ENCODE assay signal across 22 cellular contexts in the genomic region with DNA sequence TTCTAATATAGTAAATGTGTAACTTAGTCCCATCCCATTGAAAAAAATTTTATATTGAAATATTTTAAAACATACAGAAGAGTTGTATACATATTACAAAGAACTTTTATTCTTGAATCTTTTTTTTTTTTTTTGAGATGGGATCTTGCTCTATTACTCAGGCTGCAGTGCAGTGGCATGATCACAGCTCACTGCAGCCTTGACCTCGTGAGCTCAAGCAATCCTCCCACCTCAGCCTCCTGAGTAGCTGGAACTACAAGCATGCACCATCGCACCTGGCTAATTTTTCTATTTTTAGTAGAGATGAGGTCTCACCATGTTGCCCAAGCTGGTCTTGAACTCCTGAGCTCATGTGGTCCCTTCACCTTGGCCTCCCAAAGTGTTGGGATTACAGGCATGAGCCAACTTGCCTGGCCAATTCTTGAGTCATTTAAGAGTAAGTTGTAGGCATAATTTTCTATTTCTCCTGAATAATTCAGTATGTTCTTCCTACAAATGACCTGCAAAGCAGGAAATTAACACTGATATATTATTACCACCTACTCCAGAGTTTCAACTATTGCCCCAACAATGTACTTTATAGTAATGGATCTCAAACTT.
DNase-seq lines count a peak whose midpoint lies in the region; ATAC-seq, FAIRE-seq and TF ChIP-seq lines count a peak whose summit lies in the region.
"Had no signal": no experiment of that assay in that cellular context is flagged by ENCODE, and none has a peak within 500 bp of the region (broad histone marks: within the 10 kb centered on the region; RNA-seq: fewer than 3 reads in every experiment).

No MANE protein-coding gene starts in this region.

- no peak for TF ChIP-seq EP300 in gastroesophageal sphincter (IDR thresholded peaks at IDR 0.05)

- no peak for ATAC-seq in PC-3
- no peak for ATAC-seq in gastroesophageal sphincter
- ATAC-seq: Panc1 had no signal

- H3K79me2 ChIP-seq in PC-3 (ENCODE audit: low read length) (no peaks in the 10 kb centered on the region), endothelial cell of umbilical vein (ENCODE audit: control insufficient read depth, insufficient read depth, low read length) (no peaks in the 10 kb centered on the region)

- no peaks in the 10 kb centered on the region for H3K36me3 ChIP-seq in PC-3 (ENCODE audit: low read depth, low read length)
- H3K36me3 ChIP-seq in endothelial cell of umbilical vein (ENCODE audit: control insufficient read depth in 2 of 2, extremely low read depth in 1 of 2, insufficient read depth in 2 of 2, low read length in 2 of 2), result no peaks in the 10 kb centered on the region
- H3K36me3 ChIP-seq in gastroesophageal sphincter, result no peaks in the 10 kb centered on the region
- H3K36me3 ChIP-seq in CD8-positive, alpha-beta memory T cell (ENCODE audit: insufficient read depth, low read length), result no peaks in the 10 kb centered on the region
- H3K36me3 ChIP-seq: BLaER1 had no signal

- H3K4me1 ChIP-seq in PC-3 (ENCODE audit: insufficient read depth, low read length) (peaks cover 75% of the 10 kb centered on the region), endothelial cell of umbilical vein (ENCODE audit: control insufficient read depth, extremely low read depth, insufficient read depth, low read length) (peaks cover 52% of the 10 kb centered on the region), gastroesophageal sphincter (peaks cover 0 to 10% (median 0%) of the 10 kb centered on the region in 3 donors)
- H3K4me1 ChIP-seq in CD8-positive, alpha-beta memory T cell (ENCODE audit: insufficient read depth, low read length), result no peaks in the 10 kb centered on the region

- H3K9me1 ChIP-seq in endothelial cell of umbilical vein (replicated peaks; ENCODE audit: control insufficient read depth, extremely low read depth, insufficient read depth, low read length), result no peaks in the 10 kb centered on the region

- H3K4me3 ChIP-seq in PC-3 (ENCODE audit: low read length) (no peak overlapping the region), endothelial cell of umbilical vein (replicated peaks in 1 of 3; ENCODE audit: insufficient read depth in 1 of 3, low read depth in 1 of 3, low read length in 3 of 3) (no peak overlapping the region), gastroesophageal sphincter (no peak overlapping the region)
- no peak overlapping the region for H3K4me3 ChIP-seq in CD8-positive, alpha-beta memory T cell (ENCODE audit: low read length)
- H3K4me3 ChIP-seq: A549, BLaER1 had no signal

- H3K27me3 ChIP-seq in PC-3 (ENCODE audit: low read length) (no peaks in the 10 kb centered on the region), endothelial cell of umbilical vein (ENCODE audit: control insufficient read depth in 2 of 2, insufficient read depth in 2 of 2, low read length in 2 of 2) (no peaks in the 10 kb centered on the region), gastroesophageal sphincter (no peaks in the 10 kb centered on the region)
- H3K27me3 ChIP-seq in CD8-positive, alpha-beta memory T cell (ENCODE audit: insufficient read depth, low read length, poor library complexity, severe bottlenecking), result no peaks in the 10 kb centered on the region
- H3K27me3 ChIP-seq: BLaER1 had no signal

- H3K4me1 Mint-ChIP-seq in CD8-positive, alpha-beta memory T cell, result no peaks in the 10 kb centered on the region
- H3K4me1 Mint-ChIP-seq: CD4-positive, alpha-beta memory T cell had no signal

- H3K9me3 Mint-ChIP-seq in CD8-positive, alpha-beta memory T cell, result peaks cover 0 to 1% (median 0%) of the 10 kb centered on the region in 5 donors

- peaks cover 0 to 3% of the 10 kb centered on the region in 2 donors for H3K27me3 Mint-ChIP-seq in CD8-positive, alpha-beta memory T cell
- H3K27me3 Mint-ChIP-seq: CD4-positive, alpha-beta memory T cell had no signal

- POLR2A ChIA-PET in PC-3 (lab: Charles Lee; ENCODE audit: unreplicated experiment), result no interaction called here
- POLR2A ChIA-PET in endothelial cell of umbilical vein (lab: Charles Lee), result no interaction called here
- POLR2A ChIA-PET in CD8-positive, alpha-beta memory T cell (lab: Charles Lee), result no interaction called here

- FAIRE-seq in endothelial cell of umbilical vein (lab: Jason Lieb, UNC), result no peak
- FAIRE-seq: GM12892, GM18507, H1 had no signal

- H4K20me1 ChIP-seq in PC-3 (ENCODE audit: low read length), result no peaks in the 10 kb centered on the region
- H4K20me1 ChIP-seq in endothelial cell of umbilical vein (replicated peaks; ENCODE audit: control insufficient read depth, extremely low read depth, insufficient read depth, low read length), result no peaks in the 10 kb centered on the region
- H4K20me1 ChIP-seq: BLaER1 had no signal

- DNase-seq in Daoy (ENCODE audit: low read depth) (peak; percentile 22), PC-3 (no peak), endothelial cell of umbilical vein (ENCODE audit: low read depth, low spot score) (no peak), renal cortical epithelial cell (ENCODE audit: low read depth) (peak; percentile 16), NOMO-1 treated with dmso at 0.1 percent for 144 hours (lab: John Stamatoyannopoulos, UW; ENCODE audit: unreplicated experiment) (no peak)
- DNase-seq in CD8-positive, alpha-beta memory T cell, result no peak
- DNase-seq: CD4-positive, alpha-beta memory T cell; DMS53; NCI-H1417 treated with DMSO at 0.1 percent for 48 hours; NCI-H187 treated with DMSO at 0.1 percent for 48 hours; NCI-H2227 treated with DMSO at 0.1 percent for 48 hours; NCI-H524 treated with DMSO at 0.1 percent for 48 hours; SHP77 treated with DMSO at 0.1 percent for 48 hours; SK-N-SH had no signal

- no peaks in the 10 kb centered on the region for H3K9me2 ChIP-seq in PC-3 (replicated peaks; ENCODE audit: low read length)
- H3K9me2 ChIP-seq: SK-N-SH had no signal

- H3K4me2 ChIP-seq in PC-3 (ENCODE audit: low read length) (peak overlapping the region; percentile 55), endothelial cell of umbilical vein (ENCODE audit: insufficient read depth, low read length) (peak overlapping the region; percentile 88)
- H3K4me2 ChIP-seq: KMS-11 had no signal

- H3K9me3 ChIP-seq in PC-3 (ENCODE audit: low read length), result no peaks in the 10 kb centered on the region
- no peaks in the 10 kb centered on the region for H3K9me3 ChIP-seq in endothelial cell of umbilical vein (replicated peaks; ENCODE audit: control insufficient read depth, insufficient read depth, low read length)
- H3K9me3 ChIP-seq in gastroesophageal sphincter, result no peaks in the 10 kb centered on the region
- H3K9me3 ChIP-seq in CD8-positive, alpha-beta memory T cell (ENCODE audit: low read length), result no peaks in the 10 kb centered on the region
- H3K9me3 ChIP-seq: A549, BLaER1, SK-N-SH had no signal

- no TSS peak for BruUV-seq in PC-3 (replicated peaks; lab: Mats Ljungman, UMichigan)
- BruUV-seq in endothelial cell of umbilical vein (replicated peaks; lab: Mats Ljungman, UMichigan), result no TSS peak

- CTCF ChIA-PET in PC-3 (lab: Charles Lee), result no interaction called here
- CTCF ChIA-PET in endothelial cell of umbilical vein (lab: Charles Lee), result interaction anchor here (1.2 to 2.5 kb wide), 2 partner anchors 65 to 238 kb away, joined by 3 to 11 read pairs; no protein-coding TSS in a partner anchor
- CTCF ChIA-PET in CD8-positive, alpha-beta memory T cell (lab: Charles Lee), result no interaction called here

- H2AFZ ChIP-seq in PC-3 (ENCODE audit: low read length) (no peak overlapping the region), endothelial cell of umbilical vein (ENCODE audit: low read depth, low read length) (no peak overlapping the region)

- WGBS in gastroesophageal sphincter (ENCODE audit: low coverage in 1 of 2), 2 donors, result 67 to 80% methylated on average over 1 to 2 of the region's 2 CpGs

- H3K9ac ChIP-seq in PC-3 (ENCODE audit: low read length) (no peak overlapping the region), endothelial cell of umbilical vein (replicated peaks; ENCODE audit: extremely low read depth, insufficient read depth, low read length) (peak overlapping the region; percentile 59)
- H3K9ac ChIP-seq: BLaER1, KMS-11, SK-N-SH had no signal

- H3F3A ChIP-seq in PC-3 (ENCODE audit: low read length, unreplicated experiment), result peaks cover 41% of the 10 kb centered on the region

- H3K27ac Mint-ChIP-seq in CD8-positive, alpha-beta memory T cell, result no peak overlapping the region
- H3K27ac Mint-ChIP-seq: CD4-positive, alpha-beta memory T cell had no signal

- no peaks in the 10 kb centered on the region for H3K36me3 Mint-ChIP-seq in CD8-positive, alpha-beta memory T cell
- H3K36me3 Mint-ChIP-seq: CD4-positive, alpha-beta memory T cell had no signal

- H3K27ac ChIP-seq in PC-3 (ENCODE audit: low read length), result peak overlapping the region; percentile 88
- peak overlapping the region; percentile 96 for H3K27ac ChIP-seq in endothelial cell of umbilical vein (ENCODE audit: insufficient read depth, low read depth, low read length)
- no peak overlapping the region for H3K27ac ChIP-seq in gastroesophageal sphincter
- H3K27ac ChIP-seq in CD8-positive, alpha-beta memory T cell (ENCODE audit: low read depth, low read length), result no peak overlapping the region
- H3K27ac ChIP-seq: BLaER1, KMS-11 had no signal

- intact Hi-C loops in PC-3 (cut with micrococcal nuclease) (loop anchor here (1.0 to 5.0 kb wide), 5 partner anchors 27 to 248 kb away; no protein-coding TSS in a partner anchor), endothelial cell of umbilical vein (cut with micrococcal nuclease) (loop anchor here (1.0 to 10.0 kb wide), 6 partner anchors 103 to 955 kb away; partner anchors contain the start of gene DDHD1)

- dilution Hi-C loops in endothelial cell of umbilical vein (cut with MboI; ENCODE audit: extremely low pct_ligation_motif_present, low sequenced_read_pairs), result no loop called here

- H3K4me3 Mint-ChIP-seq in CD8-positive, alpha-beta memory T cell, result no peak overlapping the region
- H3K4me3 Mint-ChIP-seq: CD4-positive, alpha-beta memory T cell had no signal

- TF ChIP-seq POLR2A in endothelial cell of umbilical vein (IDR thresholded peaks at IDR 0.05; ENCODE audit: low read depth, low read length) (no peak), gastroesophageal sphincter (IDR thresholded peaks at IDR 0.05) (no peak)

- no peak for TF ChIP-seq CTCF in PC-3 (conservative IDR thresholded peaks at IDR 0.05; ENCODE audit: low read depth, low read length)
- no peak for TF ChIP-seq CTCF in endothelial cell of umbilical vein (IDR thresholded peaks at IDR 0.05; ENCODE audit: extremely low read depth in 1 of 2, insufficient read depth in 1 of 2, low read depth in 1 of 2, low read length in 2 of 2)
- no peak for TF ChIP-seq CTCF in gastroesophageal sphincter (IDR thresholded peaks at IDR 0.05)

TF ChIP-seq in endothelial cell of umbilical vein, 7 proteins besides CTCF, POLR2A, EP300 and RAD21 (continues in another document):
- TF ChIP-seq MYC (IDR thresholded peaks at IDR 0.05; ENCODE audit: low read depth, low read length) (no peak), POLR2AphosphoS5 (IDR thresholded peaks at IDR 0.05; ENCODE audit: insufficient read depth, low read depth, low read length) (no peak), FOS (IDR thresholded peaks at IDR 0.05; ENCODE audit: borderline replicate concordance, insufficient read depth, low read length) (no peak), JUN (IDR thresholded peaks at IDR 0.05; ENCODE audit: borderline replicate concordance, insufficient read depth, insufficient read length, low read depth) (no peak), GATA2 (IDR thresholded peaks at IDR 0.05; ENCODE audit: insufficient read depth, insufficient read length, low read depth, low read length) (no peak)

Comparison
In these comparisons a context has a peak if more than half of its experiments do, and no peak if none do; other contexts are left out.
1. DNase-seq: peak in Daoy (single experiment) and renal cortical epithelial cell (single experiment); none in PC-3 (single experiment), endothelial cell of umbilical vein (single experiment), NOMO-1 treated with dmso at 0.1 percent for 144 hours (single experiment) and CD8-positive, alpha-beta memory T cell (0 of 5).
2. H3K27ac ChIP-seq: peak in PC-3 (single experiment) and endothelial cell of umbilical vein (single experiment); none in gastroesophageal sphincter (0 of 4) and CD8-positive, alpha-beta memory T cell (single experiment).